ENCODE assay signal across 8 cellular contexts in the genomic region with DNA sequence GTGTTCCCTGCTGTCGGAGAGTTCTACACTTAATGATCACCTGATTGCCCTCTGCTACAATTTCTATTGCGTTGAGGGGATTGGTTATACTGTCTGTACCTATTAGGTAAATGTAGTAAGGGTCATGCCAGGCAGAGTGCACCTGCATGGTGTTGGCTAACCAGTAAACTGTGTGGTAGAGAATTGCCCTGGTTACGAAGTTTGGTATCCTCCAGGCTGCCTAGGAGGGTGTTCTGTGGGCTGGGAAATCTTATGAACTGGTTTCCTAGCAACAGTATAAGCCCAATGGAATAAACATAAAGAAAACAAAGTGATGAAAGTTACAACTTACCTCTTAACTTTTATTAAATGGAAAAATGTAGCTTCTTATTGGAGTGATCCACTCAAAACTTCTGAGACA. TPM values are rescaled to one million over a fixed set of nuclear protein-coding genes. Genes with fewer than 3 reads are reported as not detected.
A peak's percentile ranks its signal among the peaks of the same experiment; 100 is the strongest.
DNase-seq lines count a peak whose midpoint lies in the region; ATAC-seq and TF ChIP-seq lines count a peak whose summit lies in the region.

No MANE protein-coding gene starts in this region.

- peak overlapping the region; percentile 92 for H3K4me2 ChIP-seq in HCT116 (ENCODE audit: low read length)

- H3K27me3 Mint-ChIP-seq in WTC11 (ENCODE audit: low read depth): no peaks in the 10 kb centered on the region; the same call in 1 of the 2 replicates

- POLR2A ChIA-PET in HCT116 (lab: Charles Lee) (no interaction called here), WTC11 (lab: Charles Lee) (no interaction called here)

- H3K36me3 ChIP-seq in HCT116 (ENCODE audit: control insufficient read depth in 1 of 2, insufficient read depth in 2 of 2, low read length in 2 of 2) (no peaks in the 10 kb centered on the region), sigmoid colon (no peaks in the 10 kb centered on the region)

- DNase-seq in HCT116 (ENCODE audit: low read depth, low spot score) (no peak), WTC11 (ENCODE audit: low spot score) (no peak), fibroblast of the aortic adventitia (ENCODE audit: low read depth) (peak; percentile 12), sigmoid colon (no peak)

- H3K9me3 ChIP-seq in HCT116 (ENCODE audit: control insufficient read depth in 1 of 2, insufficient read depth in 1 of 2, low read depth in 1 of 2, low read length in 2 of 2): no peaks in the 10 kb centered on the region
- no peaks in the 10 kb centered on the region for H3K9me3 ChIP-seq in sigmoid colon

- 0 out of 2 replicates have a peak overlapping the region, but pooled peaks have one; percentile 78 for H3K9ac ChIP-seq in HCT116 (ENCODE audit: low read length)

- peaks cover 39% of the 10 kb centered on the region for H3K9me3 Mint-ChIP-seq in WTC11

- TF ChIP-seq RAD21 in HCT116 (IDR thresholded peaks at IDR 0.05; ENCODE audit: low read depth): no peak

- no peaks in the 10 kb centered on the region for H3K9me2 ChIP-seq in HCT116 (ENCODE audit: insufficient read depth)

- intact Hi-C loops in HCT116 (cut with micrococcal nuclease): no loop called here
- intact Hi-C loops in sigmoid colon (cut with DNase I): loop anchor here (5.0 kb wide), 1 partner anchor 76 kb away; no protein-coding TSS in a partner anchor

- peak overlapping the region; percentile 89 for H3K4me3 Mint-ChIP-seq in WTC11

- peaks cover 21% of the 10 kb centered on the region for H3K4me1 Mint-ChIP-seq in WTC11

- TF ChIP-seq POLR2A in HCT116 (IDR thresholded peaks at IDR 0.05; ENCODE audit: borderline replicate concordance, extremely low read depth, insufficient read depth, insufficient read length): no peak
- no peak for TF ChIP-seq POLR2A in sigmoid colon (IDR thresholded peaks at IDR 0.05)

- CTCF ChIA-PET in HCT116 (lab: Charles Lee) (no interaction called here), WTC11 (lab: Charles Lee) (no interaction called here)

- no peak overlapping the region; the same call in 1 of the 2 replicates for H3K27ac Mint-ChIP-seq in WTC11

- WGBS in sigmoid colon, 2 donors: 14 to 66% methylated on average over 3 of the region's 3 CpGs

- peaks cover 22% of the 10 kb centered on the region for H3K36me3 Mint-ChIP-seq in WTC11

- H3K27me3 ChIP-seq in HCT116 (ENCODE audit: insufficient read depth, low read length): no peaks in the 10 kb centered on the region
- H3K27me3 ChIP-seq in sigmoid colon: no peaks in the 10 kb centered on the region

- H2AFZ ChIP-seq in HCT116 (ENCODE audit: low read depth, low read length, poor library complexity, severe bottlenecking): no peak overlapping the region

- H3K4me1 ChIP-seq in HCT116 (ENCODE audit: control insufficient read depth in 1 of 2, insufficient read depth in 2 of 2, low read length in 2 of 2) (peaks cover 9 to 19% of the 10 kb centered on the region in 2 experiments), sigmoid colon (peaks cover 0 to 15% (median 10%) of the 10 kb centered on the region in 4 donors)

- peak overlapping the region; percentile 78 to 79; a peak in 2 of 4 replicates for H3K4me3 ChIP-seq in HCT116 (replicated peaks in 1 of 2; ENCODE audit: low read depth in 1 of 2, low read length in 2 of 2)
- peak overlapping the region; percentile 86 for H3K4me3 ChIP-seq in fibroblast of the aortic adventitia (ENCODE audit: low read depth, low read length)
- peak overlapping the region; percentile 79 to 85 (median 82) for H3K4me3 ChIP-seq in sigmoid colon

- peaks cover 17% of the 10 kb centered on the region for H3K79me2 ChIP-seq in HCT116 (ENCODE audit: insufficient read depth, low read length)

- TF ChIP-seq CTCF in 22Rv1 (IDR thresholded peaks at IDR 0.05) (no peak), HCT116 (IDR thresholded peaks at IDR 0.05 in 2 of 3, conservative IDR thresholded peaks at IDR 0.05 in 1 of 3; ENCODE audit: borderline replicate concordance in 1 of 3, insufficient read depth in 1 of 3, low read depth in 2 of 3, low read length in 2 of 3) (no peak), WTC11 (IDR thresholded peaks at IDR 0.05) (no peak), fibroblast of the aortic adventitia (IDR thresholded peaks at IDR 0.05; ENCODE audit: insufficient read depth, low read length) (no peak), sigmoid colon (IDR thresholded peaks at IDR 0.05) (no peak)

- RAD21 ChIA-PET in HCT116 (lab: Charles Lee; ENCODE audit: low non-redundant PET in 1 of 2, low total read pairs in 2 of 2, uncharacterized antibody in 2 of 2, unreplicated experiment in 2 of 2): no interaction called here

- peak overlapping the region; percentile 86; the same call in 1 of the 2 replicates for H3K27ac ChIP-seq in 22Rv1
- no peak overlapping the region for H3K27ac ChIP-seq in HCT116 (ENCODE audit: low read depth, low read length)
- H3K27ac ChIP-seq in sigmoid colon: peak overlapping the region; percentile 96 to 99 (median 98)

- H4K20me1 ChIP-seq in HCT116 (ENCODE audit: insufficient read depth): no peaks in the 10 kb centered on the region

- BruUV-seq in HCT116 (replicated peaks; lab: Mats Ljungman, UMichigan): no TSS peak

- no peak for TF ChIP-seq EP300 in sigmoid colon (IDR thresholded peaks at IDR 0.05)

- ATAC-seq in HCT116 (no peak), WTC11 (no peak), HG03045 (IDR thresholded peaks at IDR 0.05; ENCODE audit: unreplicated experiment) (no peak), GM21390 (IDR thresholded peaks at IDR 0.05; ENCODE audit: unreplicated experiment) (no peak), HG02571 (IDR thresholded peaks at IDR 0.05; ENCODE audit: unreplicated experiment) (no peak)

TF ChIP-seq in HCT116, 20 proteins besides CTCF, POLR2A, EP300 and RAD21 (continues in another document):
- TF ChIP-seq TCF7L2 (IDR thresholded peaks at IDR 0.05; ENCODE audit: borderline replicate concordance, extremely low read depth, insufficient read depth, insufficient read length) (no peak), ELF1 (IDR thresholded peaks at IDR 0.05; ENCODE audit: borderline replicate concordance, low read depth) (no peak), SRF (IDR thresholded peaks at IDR 0.05; ENCODE audit: low read depth) (no peak), ZFX (IDR thresholded peaks at IDR 0.05) (no peak), ZNF274 (IDR thresholded peaks at IDR 0.05; ENCODE audit: low read depth, low read length) (no peak), JUND (IDR thresholded peaks at IDR 0.05) (no peak), SP1 (IDR thresholded peaks at IDR 0.05; ENCODE audit: low read depth) (no peak)

TF ChIP-seq in WTC11, 78 proteins besides CTCF, POLR2A, EP300 and RAD21:
- TF ChIP-seq, protein P1, sequence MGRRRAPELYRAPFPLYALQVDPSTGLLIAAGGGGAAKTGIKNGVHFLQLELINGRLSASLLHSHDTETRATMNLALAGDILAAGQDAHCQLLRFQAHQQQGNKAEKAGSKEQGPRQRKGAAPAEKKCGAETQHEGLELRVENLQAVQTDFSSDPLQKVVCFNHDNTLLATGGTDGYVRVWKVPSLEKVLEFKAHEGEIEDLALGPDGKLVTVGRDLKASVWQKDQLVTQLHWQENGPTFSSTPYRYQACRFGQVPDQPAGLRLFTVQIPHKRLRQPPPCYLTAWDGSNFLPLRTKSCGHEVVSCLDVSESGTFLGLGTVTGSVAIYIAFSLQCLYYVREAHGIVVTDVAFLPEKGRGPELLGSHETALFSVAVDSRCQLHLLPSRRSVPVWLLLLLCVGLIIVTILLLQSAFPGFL (CRISPR knock-in tag; IDR thresholded peaks at IDR 0.05; ENCODE audit: borderline replicate concordance): no peak
- TF ChIP-seq NFE2L1 (CRISPR knock-in tag; IDR thresholded peaks at IDR 0.05): no peak
- no peak for TF ChIP-seq SP1 (CRISPR knock-in tag; conservative IDR thresholded peaks at IDR 0.05)
- TF ChIP-seq GRHL2 (CRISPR knock-in tag; IDR thresholded peaks at IDR 0.05; ENCODE audit: insufficient replicate concordance, severe bottlenecking): no peak
- TF ChIP-seq, protein P2, sequence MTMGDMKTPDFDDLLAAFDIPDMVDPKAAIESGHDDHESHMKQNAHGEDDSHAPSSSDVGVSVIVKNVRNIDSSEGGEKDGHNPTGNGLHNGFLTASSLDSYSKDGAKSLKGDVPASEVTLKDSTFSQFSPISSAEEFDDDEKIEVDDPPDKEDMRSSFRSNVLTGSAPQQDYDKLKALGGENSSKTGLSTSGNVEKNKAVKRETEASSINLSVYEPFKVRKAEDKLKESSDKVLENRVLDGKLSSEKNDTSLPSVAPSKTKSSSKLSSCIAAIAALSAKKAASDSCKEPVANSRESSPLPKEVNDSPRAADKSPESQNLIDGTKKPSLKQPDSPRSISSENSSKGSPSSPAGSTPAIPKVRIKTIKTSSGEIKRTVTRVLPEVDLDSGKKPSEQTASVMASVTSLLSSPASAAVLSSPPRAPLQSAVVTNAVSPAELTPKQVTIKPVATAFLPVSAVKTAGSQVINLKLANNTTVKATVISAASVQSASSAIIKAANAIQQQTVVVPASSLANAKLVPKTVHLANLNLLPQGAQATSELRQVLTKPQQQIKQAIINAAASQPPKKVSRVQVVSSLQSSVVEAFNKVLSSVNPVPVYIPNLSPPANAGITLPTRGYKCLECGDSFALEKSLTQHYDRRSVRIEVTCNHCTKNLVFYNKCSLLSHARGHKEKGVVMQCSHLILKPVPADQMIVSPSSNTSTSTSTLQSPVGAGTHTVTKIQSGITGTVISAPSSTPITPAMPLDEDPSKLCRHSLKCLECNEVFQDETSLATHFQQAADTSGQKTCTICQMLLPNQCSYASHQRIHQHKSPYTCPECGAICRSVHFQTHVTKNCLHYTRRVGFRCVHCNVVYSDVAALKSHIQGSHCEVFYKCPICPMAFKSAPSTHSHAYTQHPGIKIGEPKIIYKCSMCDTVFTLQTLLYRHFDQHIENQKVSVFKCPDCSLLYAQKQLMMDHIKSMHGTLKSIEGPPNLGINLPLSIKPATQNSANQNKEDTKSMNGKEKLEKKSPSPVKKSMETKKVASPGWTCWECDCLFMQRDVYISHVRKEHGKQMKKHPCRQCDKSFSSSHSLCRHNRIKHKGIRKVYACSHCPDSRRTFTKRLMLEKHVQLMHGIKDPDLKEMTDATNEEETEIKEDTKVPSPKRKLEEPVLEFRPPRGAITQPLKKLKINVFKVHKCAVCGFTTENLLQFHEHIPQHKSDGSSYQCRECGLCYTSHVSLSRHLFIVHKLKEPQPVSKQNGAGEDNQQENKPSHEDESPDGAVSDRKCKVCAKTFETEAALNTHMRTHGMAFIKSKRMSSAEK (CRISPR knock-in tag; IDR thresholded peaks at IDR 0.05; ENCODE audit: borderline replicate concordance): no peak
- TF ChIP-seq EMX1 (CRISPR knock-in tag; IDR thresholded peaks at IDR 0.05): no peak
- TF ChIP-seq, protein P3, sequence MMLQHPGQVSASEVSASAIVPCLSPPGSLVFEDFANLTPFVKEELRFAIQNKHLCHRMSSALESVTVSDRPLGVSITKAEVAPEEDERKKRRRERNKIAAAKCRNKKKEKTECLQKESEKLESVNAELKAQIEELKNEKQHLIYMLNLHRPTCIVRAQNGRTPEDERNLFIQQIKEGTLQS (CRISPR knock-in tag; conservative IDR thresholded peaks at IDR 0.05): no peak
- TF ChIP-seq NR2C2 (CRISPR knock-in tag; IDR thresholded peaks at IDR 0.05): no peak

RNA-seq across cellular contexts. Expression of a gene that starts 1.4 kb away (rescaled TPM):
- total RNA-seq in HCT116 (2021; ENCODE audit: unreplicated experiment): 18.1 TPM
- polyA plus RNA-seq in HCT116 (2012): 9.4 TPM in 2 replicates
- total RNA-seq in WTC11 (2021): 15.7 to 19.5 TPM (median 17.9 TPM) in 3 replicates
- 37.4 and 65.5 TPM in 2 replicates for total RNA-seq in fibroblast of the aortic adventitia (ENCODE audit: low replicate concordance)
- 10 to 100 TPM; 42.9 to 85.7 (median 61.7) TPM for total RNA-seq in sigmoid colon
- polyA plus RNA-seq in sigmoid colon: 10 to 100 TPM; 12.4 to 16.0 (median 15.6) TPM
